Comparison of ENCODE assay signal across 25 cellular contexts in genomic region chr4:51835854-51836253, GRCh38.
"Had no signal": no experiment of that assay in that cellular context is flagged by ENCODE, and none has a peak within 500 bp of the region (broad histone marks: within the 10 kb centered on the region; RNA-seq: fewer than 3 reads in every experiment).

No MANE protein-coding gene starts in this region.

- H3K4me1 ChIP-seq: pancreas, prostate gland, sigmoid colon, suprapubic skin, tibial artery had no signal

- H3K27me3 ChIP-seq: pancreas, sigmoid colon, suprapubic skin, tibial artery had no signal

- H3K36me3 ChIP-seq: pancreas, prostate gland, sigmoid colon, suprapubic skin, tibial artery had no signal

- ATAC-seq: left colon; naive thymus-derived CD8-positive, alpha-beta T cell; pancreas; stimulated activated effector memory CD8-positive, alpha-beta T cell treated with anti-CD3 and anti-CD28 coated beads, Interleukin-12 subunit alpha, Interleukin-12 subunit beta, amount 100 ng/mL, for 72 hours had no signal

- DNase-seq: activated CD4-positive, alpha-beta T cell treated with anti-CD3 and anti-CD28 coated beads, Interleukin-2, amount 10 ng/mL, durations not matched to agents 24 days and 14 days; activated CD4-positive, CD25-positive, alpha-beta regulatory T cell treated with anti-CD3 and anti-CD28 coated beads, Interleukin-2, amount 50 U/mL, for 72 hours; activated CD8-positive, alpha-beta memory T cell treated with anti-CD3 and anti-CD28 coated beads, Interleukin-2, amount 50 U/mL, for 4 hours; activated effector memory CD4-positive, alpha-beta T cell treated with anti-CD3 and anti-CD28 coated beads, Interleukin-2, amount 50 U/mL, for 16 hours; activated naive CD8-positive, alpha-beta T cell treated with anti-CD3 and anti-CD28 coated beads, Interleukin-2, amount 10 ng/mL, durations not matched to agents 7 days and 5 days; activated T-cell treated with anti-CD3 and anti-CD28 coated beads, Interleukin-2, amount 50 U/mL, for 1 hour; amniotic stem cell; caudate nucleus; head of caudate nucleus; hippocampal formation; immature natural killer cell; kidney; left colon; midbrain; naive thymus-derived CD8-positive, alpha-beta T cell; pancreas; sigmoid colon; small intestine; stimulated activated CD4-positive, alpha-beta T cell treated with anti-CD3 and anti-CD28 coated beads, Interleukin-4, amount 100 ng/mL, for 24 hours; T-helper 9 cell; tibial artery had no signal

- H3K9me3 ChIP-seq: pancreas, prostate gland, sigmoid colon, suprapubic skin, tibial artery had no signal

- H3K4me3 ChIP-seq: pancreas, prostate gland, sigmoid colon, suprapubic skin, tibial artery had no signal

- H3K27ac ChIP-seq: pancreas, prostate gland, sigmoid colon, suprapubic skin, tibial artery, VCaP had no signal
